12 cellular contexts compared by ENCODE assay signal in the genomic region with DNA sequence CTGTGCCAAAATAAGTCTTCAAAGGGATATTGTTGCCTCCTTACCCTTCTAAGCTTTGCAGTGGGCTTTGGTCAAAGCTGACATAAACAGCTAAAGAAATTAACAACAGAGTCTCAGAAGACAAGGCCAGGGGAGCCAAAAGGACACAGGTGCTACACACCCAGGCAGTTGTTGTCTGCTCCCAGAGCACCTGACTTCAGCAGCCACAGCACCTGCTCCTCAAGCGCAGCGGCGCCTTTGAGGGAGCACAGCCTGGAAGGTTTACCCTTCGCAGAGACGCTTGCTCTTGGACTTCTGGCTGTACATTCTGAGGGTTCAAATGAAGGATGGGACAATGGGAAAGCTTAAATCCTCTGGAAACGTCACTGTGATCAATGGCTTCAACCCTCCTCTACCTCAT. TPM values are rescaled to one million over a fixed set of nuclear protein-coding genes. Genes with fewer than 3 reads are reported as not detected.
A peak's percentile ranks its signal among the peaks of the same experiment; 100 is the strongest.
DNase-seq lines count a peak whose midpoint lies in the region; ATAC-seq and TF ChIP-seq lines count a peak whose summit lies in the region.
"Had no signal": no experiment of that assay in that cellular context is flagged by ENCODE, and none has a peak within 500 bp of the region (broad histone marks: within the 10 kb centered on the region; RNA-seq: fewer than 3 reads in every experiment).

No MANE protein-coding gene starts in this region.

- H3K36me3 ChIP-seq in HUES64 (ENCODE audit: insufficient read depth, low read length) (no peaks in the 10 kb centered on the region), endocrine pancreas (ENCODE audit: control insufficient read depth, insufficient read depth, low read length) (no peaks in the 10 kb centered on the region), psoas muscle (ENCODE audit: insufficient read depth in 1 of 2, low read depth in 1 of 2) (no peaks in the 10 kb centered on the region), uterus (no peaks in the 10 kb centered on the region)
- H3K36me3 ChIP-seq: tibial artery had no signal

- TF ChIP-seq CTCF in psoas muscle (IDR thresholded peaks at IDR 0.05) (no peak), uterus (IDR thresholded peaks at IDR 0.05) (no peak)

- H3K4me3 ChIP-seq in HUES64 (ENCODE audit: low read length) (no peak overlapping the region), endocrine pancreas (ENCODE audit: control insufficient read depth, insufficient read depth, low read length) (peak overlapping the region; percentile 33), psoas muscle (peak overlapping the region; percentile 5), uterus (no peak overlapping the region)
- H3K4me3 ChIP-seq: tibial artery had no signal

- intact Hi-C loops in psoas muscle (cut with DNase I): no loop called here
- intact Hi-C loops in uterus (cut with DNase I; ENCODE audit: low total_unique reads): no loop called here

- no peaks in the 10 kb centered on the region for H3K9me3 ChIP-seq in HUES64 (ENCODE audit: insufficient read depth, low read depth, low read length)
- no peaks in the 10 kb centered on the region for H3K9me3 ChIP-seq in endocrine pancreas (ENCODE audit: control insufficient read depth, low read length)
- no peaks in the 10 kb centered on the region for H3K9me3 ChIP-seq in psoas muscle
- no peaks in the 10 kb centered on the region for H3K9me3 ChIP-seq in uterus
- H3K9me3 ChIP-seq: tibial artery had no signal

- no peak for TF ChIP-seq POLR2A in uterus (IDR thresholded peaks at IDR 0.05)

- peak; percentile 70 to 87 (median 72) for ATAC-seq in psoas muscle
- ATAC-seq in stimulated activated naive CD8-positive, alpha-beta T cell treated with anti-CD3 and anti-CD28 coated beads, Interleukin-15, Interleukin-2, amounts not matched to agents 100 U/mL and 50 U/mL, for 24 hours: no peak

- H3K4me1 ChIP-seq in HUES64 (ENCODE audit: insufficient read depth, low read length) (peaks cover 71% of the 10 kb centered on the region), endocrine pancreas (ENCODE audit: control insufficient read depth, insufficient read depth, low read length) (peaks cover 66% of the 10 kb centered on the region), psoas muscle (peaks cover 92% of the 10 kb centered on the region), uterus (peaks cover 0 to 3% of the 10 kb centered on the region in 2 donors)

- H3K27me3 ChIP-seq in HUES64 (ENCODE audit: insufficient read depth, low read length): no peaks in the 10 kb centered on the region
- no peaks in the 10 kb centered on the region for H3K27me3 ChIP-seq in endocrine pancreas (ENCODE audit: control insufficient read depth, insufficient read depth, low read length)
- no peaks in the 10 kb centered on the region for H3K27me3 ChIP-seq in psoas muscle (ENCODE audit: insufficient read depth in 3 of 3, low read length in 2 of 3)
- no peaks in the 10 kb centered on the region for H3K27me3 ChIP-seq in uterus
- H3K27me3 ChIP-seq: tibial artery had no signal

- H3K9ac ChIP-seq in HUES64 (ENCODE audit: low read depth, low read length) (0 out of 2 replicates have a peak overlapping the region, but pooled peaks have one; percentile 16), endocrine pancreas (ENCODE audit: control insufficient read depth, insufficient read depth, low read length) (no peak overlapping the region)

- peak; percentile 74 for DNase-seq in NCI-H510A treated with DMSO at 0.1 percent for 48 hours (lab: John Stamatoyannopoulos, UW)
- no peak for DNase-seq in psoas muscle
- DNase-seq in stimulated activated naive CD8-positive, alpha-beta T cell treated with anti-CD3 and anti-CD28 coated beads, Interleukin-15, Interleukin-2, amounts not matched to agents 100 U/mL and 50 U/mL, for 24 hours: no peak
- DNase-seq in kidney glomerular epithelial cell (lab: John Stamatoyannopoulos, UW): no peak
- no peak for DNase-seq in uterus
- DNase-seq in stimulated activated CD4-positive, alpha-beta T cell treated with anti-CD3 and anti-CD28 coated beads, Interleukin-15, amount 100 ng/mL, for 24 hours: no peak
- DNase-seq: HCEC 1CT, NCI-H1694, T-helper 9 cell, tibial artery had no signal

- 89% methylated on average over 6 of the region's 6 CpGs for WGBS in HUES64
- WGBS in psoas muscle, 3 donors: 38 to 77% (median 43%) methylated on average over 6 of the region's 6 CpGs

- H3K27ac ChIP-seq in HUES64 (ENCODE audit: low read depth, low read length) (no peak overlapping the region), psoas muscle (peak overlapping the region; percentile 61), uterus (no peak overlapping the region)
- H3K27ac ChIP-seq: tibial artery had no signal

RNA-seq across cellular contexts. Expression of a gene that starts 16.6 kb away (rescaled TPM):
- polyA plus RNA-seq in HUES64 (2013, experiment 1 of 2): 37.2 TPM
- polyA plus RNA-seq in HUES64 (2013, experiment 2 of 2): 38.5 TPM
- total RNA-seq in psoas muscle: 100 to 1,000 TPM in 2 of 4 donors, 10 to 100 TPM in 2; 49.3 to 284 (median 92.5) TPM
- polyA plus RNA-seq in psoas muscle: 10 to 100 TPM; 32.0 to 75.3 (median 72.3) TPM
- 10 to 100 TPM; 13.5 to 59.0 (median 25.0) TPM for total RNA-seq in uterus

Comparison
In these comparisons a context has a peak if more than half of its experiments do, and no peak if none do; other contexts are left out.
1. H3K4me3 ChIP-seq: peak in endocrine pancreas (single experiment) and psoas muscle (single experiment); none in HUES64 (single experiment) and uterus (0 of 2).